Comparison of ENCODE assay signal across 19 cellular contexts in genomic region chr14:88179725-88180124, GRCh38.
"Had no signal": no experiment of that assay in that cellular context is flagged by ENCODE, and none has a peak within 500 bp of the region (broad histone marks: within the 10 kb centered on the region; RNA-seq: fewer than 3 reads in every experiment).

No MANE protein-coding gene starts in this region.

- H3K9me3 ChIP-seq: left ventricle myocardium inferior, thyroid gland, uterus had no signal

- DNase-seq: activated CD4-positive, alpha-beta T cell treated with anti-CD3 and anti-CD28 coated beads, Interleukin-2, amount 10 ng/mL, durations not matched to agents 24 days and 14 days; activated effector memory CD4-positive, alpha-beta T cell treated with anti-CD3 and anti-CD28 coated beads, Interleukin-2, amount 50 U/mL, for 16 hours; activated naive CD4-positive, alpha-beta T cell treated with anti-CD3 and anti-CD28 coated beads, Interleukin-2, amount 50 U/mL, for 16 hours; activated T-cell treated with anti-CD3 and anti-CD28 coated beads, Interleukin-2, amount 50 U/mL, for 72 hours; aorta; brain microvascular endothelial cell; erythroblast; left ventricle myocardium inferior; mesenchymal stem cell; natural killer cell; stimulated activated CD4-positive, alpha-beta T cell treated with anti-CD3 and anti-CD28 coated beads, Interleukin-4, amount 100 ng/mL, for 1 hour; stimulated activated naive CD4-positive, alpha-beta T cell; T1000; thyroid gland; uterus had no signal

- ATAC-seq: activated T-cell treated with anti-CD3 and anti-CD28 coated beads, Interleukin-2, amount 50 U/mL, for 72 hours; natural killer cell; sciatic nerve had no signal

- H3K4me3 ChIP-seq: coronary artery, left ventricle myocardium inferior, smooth muscle cell, thyroid gland, uterus had no signal

- H3K27me3 ChIP-seq: brain microvascular endothelial cell, thyroid gland, uterus had no signal

- H3K4me1 ChIP-seq: left ventricle myocardium inferior, thyroid gland, uterus had no signal

- H3K4me3 Mint-ChIP-seq: activated CD4-positive, alpha-beta T cell treated with anti-CD3 and anti-CD28 coated beads, Interleukin-2, amount 10 ng/mL, durations not matched to agents 24 days and 14 days; activated T-cell treated with anti-CD3 and anti-CD28 coated beads, Interleukin-2, amount 50 U/mL, for 72 hours; central memory CD8-positive, alpha-beta T cell; natural killer cell had no signal

- H3K27ac Mint-ChIP-seq: activated CD4-positive, alpha-beta T cell treated with anti-CD3 and anti-CD28 coated beads, Interleukin-2, amount 10 ng/mL, durations not matched to agents 24 days and 14 days; activated T-cell treated with anti-CD3 and anti-CD28 coated beads, Interleukin-2, amount 50 U/mL, for 72 hours; natural killer cell had no signal

- H3K27ac ChIP-seq: brain microvascular endothelial cell, coronary artery, left ventricle myocardium inferior, thyroid gland, uterus had no signal

- H3K36me3 Mint-ChIP-seq: natural killer cell had no signal

- H3K9me3 Mint-ChIP-seq: activated CD4-positive, alpha-beta T cell treated with anti-CD3 and anti-CD28 coated beads, Interleukin-2, amount 10 ng/mL, durations not matched to agents 24 days and 14 days; activated T-cell treated with anti-CD3 and anti-CD28 coated beads, Interleukin-2, amount 50 U/mL, for 72 hours; central memory CD8-positive, alpha-beta T cell; natural killer cell had no signal

- H3K27me3 Mint-ChIP-seq: central memory CD8-positive, alpha-beta T cell had no signal

- H3K36me3 ChIP-seq: brain microvascular endothelial cell, left ventricle myocardium inferior, thyroid gland, uterus had no signal
